ENCODE assay signal across 14 cellular contexts in the genomic region with DNA sequence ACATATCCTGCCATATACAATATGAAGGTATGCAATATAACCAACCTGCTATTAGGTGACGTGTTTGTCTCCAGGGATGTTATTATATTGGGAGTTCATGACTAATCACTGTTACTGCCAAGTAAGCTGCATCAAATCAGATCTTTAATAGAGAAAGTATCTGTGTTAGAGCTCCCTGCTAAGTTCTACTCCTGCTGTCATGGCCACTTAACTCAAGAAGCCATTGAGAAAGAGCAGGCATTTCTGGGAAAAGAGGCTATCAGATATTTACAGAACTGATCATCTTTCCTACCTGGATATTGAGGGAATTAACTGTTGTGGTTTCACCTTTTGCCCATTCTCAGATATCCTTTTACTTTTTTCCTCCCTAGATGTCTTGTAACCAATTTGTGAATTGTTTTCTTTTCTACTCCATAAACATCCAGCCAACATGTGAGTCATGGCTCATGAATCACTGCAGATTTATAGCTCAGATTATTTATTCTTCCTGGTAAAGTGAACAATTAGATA.
A peak's percentile ranks its signal among the peaks of the same experiment; 100 is the strongest.
DNase-seq lines count a peak whose midpoint lies in the region; ATAC-seq and TF ChIP-seq lines count a peak whose summit lies in the region.
"Had no signal": no experiment of that assay in that cellular context is flagged by ENCODE, and none has a peak within 500 bp of the region (broad histone marks: within the 10 kb centered on the region; RNA-seq: fewer than 3 reads in every experiment).

No MANE protein-coding gene starts in this region.

- no peaks in the 10 kb centered on the region for H3K4me1 ChIP-seq in suprapubic skin

- intact Hi-C loops in sciatic nerve (cut with DNase I), result no loop called here

- H3K4me3 ChIP-seq in fibroblast of mammary gland (ENCODE audit: control insufficient read depth, low read depth, low read length) (no peak overlapping the region), suprapubic skin (no peak overlapping the region)
- H3K4me3 ChIP-seq: K562 had no signal

- H3K36me3 ChIP-seq in suprapubic skin, result no peaks in the 10 kb centered on the region

- no peak for TF ChIP-seq EP300 in suprapubic skin (IDR thresholded peaks at IDR 0.05)

- TF ChIP-seq POLR2A in suprapubic skin (IDR thresholded peaks at IDR 0.05) (no peak), erythroblast (IDR thresholded peaks at IDR 0.05; ENCODE audit: low read length) (no peak)

- TF ChIP-seq CTCF in fibroblast of mammary gland (conservative IDR thresholded peaks at IDR 0.05; ENCODE audit: control insufficient read depth, insufficient read depth, low read depth, low read length) (no peak), suprapubic skin (IDR thresholded peaks at IDR 0.05) (no peak)

- no peak for ATAC-seq in sciatic nerve
- ATAC-seq: activated CD8-positive, alpha-beta T cell treated with anti-CD3 and anti-CD28 coated beads for 36 hours; K562; stimulated activated memory B cell treated with anti-CD40 and anti-IgM and Interleukin-4, amounts not matched to agents 10 μg/mL and 1 μg/mL and 100 μg/mL, for 72 hours had no signal

- WGBS in suprapubic skin, result 42% methylated on average over 1 of the region's 1 CpG

- H3K27ac ChIP-seq in suprapubic skin, result peak overlapping the region; percentile 79

- no peaks in the 10 kb centered on the region for H3K9me3 ChIP-seq in suprapubic skin

- H3K27me3 ChIP-seq in suprapubic skin, result no peaks in the 10 kb centered on the region

- DNase-seq in NCI-H510A treated with DMSO at 0.1 percent for 48 hours (lab: John Stamatoyannopoulos, UW) (peak; percentile 5), NCI-H510A (lab: John Stamatoyannopoulos, UW) (no peak), RKO (ENCODE audit: low spot score) (peak; percentile 38), fibroblast of mammary gland (ENCODE audit: low read depth) (peak; percentile 30), suprapubic skin (ENCODE audit: low spot score in 2 of 2) (no peak), erythroblast (lab: John Stamatoyannopoulos, UW) (no peak), sciatic nerve (ENCODE audit: low spot score) (no peak)
- DNase-seq in stimulated activated CD4-positive, alpha-beta T cell treated with anti-CD3 and anti-CD28 coated beads, Interleukin-4, amount 100 ng/mL, for 1 hour, result no peak
- DNase-seq: activated CD8-positive, alpha-beta T cell treated with anti-CD3 and anti-CD28 coated beads for 36 hours; effector CD4-positive, alpha-beta T cell; NCI-H526 treated with DMSO at 0.1 percent for 48 hours; T-helper 1 cell had no signal

Comparison
In these comparisons a context has a peak if more than half of its experiments do, and no peak if none do; other contexts are left out.
1. DNase-seq: peak in NCI-H510A treated with DMSO at 0.1 percent for 48 hours (single experiment), RKO (single experiment) and fibroblast of mammary gland (single experiment); none in NCI-H510A (single experiment), suprapubic skin (0 of 2), erythroblast (0 of 2), sciatic nerve (single experiment) and stimulated activated CD4-positive, alpha-beta T cell treated with anti-CD3 and anti-CD28 coated beads, Interleukin-4, amount 100 ng/mL, for 1 hour (single experiment).